In genomic region chr2:170747921-170748320, GRCh38 we compare ENCODE assay signal across 14 cellular contexts. TPM values are rescaled to one million over a fixed set of nuclear protein-coding genes. Genes with fewer than 3 reads are reported as not detected.
DNase-seq lines count a peak whose midpoint lies in the region; ATAC-seq and TF ChIP-seq lines count a peak whose summit lies in the region.
"Had no signal": no experiment of that assay in that cellular context is flagged by ENCODE, and none has a peak within 500 bp of the region (broad histone marks: within the 10 kb centered on the region; RNA-seq: fewer than 3 reads in every experiment).

No MANE protein-coding gene starts in this region.

- TF ChIP-seq CTCF in PC-3 (conservative IDR thresholded peaks at IDR 0.05; ENCODE audit: low read depth, low read length) (no peak), epithelial cell of esophagus (IDR thresholded peaks at IDR 0.05; ENCODE audit: insufficient read depth, low read depth, low read length, missing control alignments) (no peak), retinal pigment epithelial cell (conservative IDR thresholded peaks at IDR 0.05; ENCODE audit: low read depth, low read length) (no peak)

- BruUV-seq in PC-3 (replicated peaks; lab: Mats Ljungman, UMichigan): no TSS peak

- H3F3A ChIP-seq in PC-3 (ENCODE audit: low read length, unreplicated experiment): no peaks in the 10 kb centered on the region

- ATAC-seq in PC-3 (peak; percentile 94), HG02610 (IDR thresholded peaks at IDR 0.05; ENCODE audit: unreplicated experiment) (no peak)

- H4K20me1 ChIP-seq in PC-3 (ENCODE audit: low read length) (no peaks in the 10 kb centered on the region), Karpas-422 (ENCODE audit: insufficient read depth, low read depth, low read length) (no peaks in the 10 kb centered on the region)

- H3K9me2 ChIP-seq in PC-3 (replicated peaks; ENCODE audit: low read length) (no peaks in the 10 kb centered on the region), Karpas-422 (replicated peaks; ENCODE audit: insufficient read depth, low read length) (no peaks in the 10 kb centered on the region)

- H3K4me1 ChIP-seq in PC-3 (ENCODE audit: insufficient read depth, low read length) (peaks cover 6% of the 10 kb centered on the region), Karpas-422 (ENCODE audit: low read length) (no peaks in the 10 kb centered on the region)
- H3K4me1 ChIP-seq: spleen had no signal

- DNase-seq in H4 (ENCODE audit: low spot score): peak; percentile 93
- peak; percentile 76 for DNase-seq in PC-3
- DNase-seq in epithelial cell of esophagus (ENCODE audit: low read depth): peak; percentile 93
- peak; percentile 75 for DNase-seq in retinal pigment epithelial cell (ENCODE audit: low read depth)
- no peak for DNase-seq in NCI-H1694 treated with DMSO at 0.1 percent for 48 hours (lab: John Stamatoyannopoulos, UW)
- DNase-seq in Karpas-422: no peak
- DNase-seq: activated naive CD4-positive, alpha-beta T cell treated with anti-CD3 and anti-CD28 coated beads, Interleukin-2, amount 50 U/mL, for 16 hours; NCI-H1048; nephron progenitor cell; spleen had no signal

- POLR2A ChIA-PET in PC-3 (lab: Charles Lee; ENCODE audit: unreplicated experiment): no interaction called here

- H3K9ac ChIP-seq in PC-3 (ENCODE audit: low read length) (no peak overlapping the region), Karpas-422 (ENCODE audit: low read length) (no peak overlapping the region)

- H3K36me3 ChIP-seq in PC-3 (ENCODE audit: low read depth, low read length) (no peaks in the 10 kb centered on the region), Karpas-422 (ENCODE audit: insufficient read depth, low read length) (no peaks in the 10 kb centered on the region)
- H3K36me3 ChIP-seq: spleen, thoracic aorta had no signal

- H3K79me2 ChIP-seq in PC-3 (ENCODE audit: low read length) (no peaks in the 10 kb centered on the region), Karpas-422 (ENCODE audit: low read length) (no peaks in the 10 kb centered on the region)

- H3K9me3 ChIP-seq in PC-3 (ENCODE audit: low read length) (no peaks in the 10 kb centered on the region), Karpas-422 (ENCODE audit: low read length) (no peaks in the 10 kb centered on the region)
- H3K9me3 ChIP-seq: spleen, thoracic aorta had no signal

- H3K27ac ChIP-seq in PC-3 (ENCODE audit: low read length): no peak overlapping the region
- H3K27ac ChIP-seq in Karpas-422 (ENCODE audit: low read length): no peak overlapping the region
- H3K27ac ChIP-seq: HL-60, spleen, thoracic aorta had no signal

- H3K4me2 ChIP-seq in PC-3 (ENCODE audit: low read length) (peak overlapping the region; percentile 29; the same call in 1 of the 2 replicates), Karpas-422 (ENCODE audit: low read depth, low read length, poor library complexity, severe bottlenecking) (no peak overlapping the region)

- H2AFZ ChIP-seq in PC-3 (ENCODE audit: low read length) (peak overlapping the region; percentile 32; the same call in 1 of the 2 replicates), Karpas-422 (ENCODE audit: low read length) (no peak overlapping the region)

- H3K27me3 ChIP-seq in PC-3 (ENCODE audit: low read length) (no peaks in the 10 kb centered on the region), Karpas-422 (ENCODE audit: low read length) (no peaks in the 10 kb centered on the region)

- intact Hi-C loops in PC-3 (cut with micrococcal nuclease): no loop called here

- CTCF ChIA-PET in PC-3 (lab: Charles Lee): interaction anchor here (0.6 kb wide), 1 partner anchor 23 kb away, joined by 4 read pairs; no protein-coding TSS in a partner anchor

- H3K4me3 ChIP-seq in PC-3 (ENCODE audit: low read length): no peak overlapping the region
- H3K4me3 ChIP-seq in epithelial cell of esophagus (ENCODE audit: low read length): no peak overlapping the region
- H3K4me3 ChIP-seq in retinal pigment epithelial cell (ENCODE audit: low read length): no peak overlapping the region
- no peak overlapping the region for H3K4me3 ChIP-seq in Karpas-422 (ENCODE audit: low read length)
- H3K4me3 ChIP-seq: spleen, thoracic aorta had no signal

RNA-seq across cellular contexts. Expression of gene ERICH2, which starts 22.3 kb away (rescaled TPM):
- 0.68 and 1.1 TPM in 2 replicates for total RNA-seq in H4 (2014; rRNA removed; shearing (Covaris generic))
- 1.4 and 1.9 TPM in 2 replicates for total RNA-seq in PC-3 (2014; rRNA removed)
- not detected in 2 replicates for total RNA-seq in Karpas-422 (2014; rRNA removed; shearing (Covaris generic); ENCODE audit: low replicate concordance)
- total RNA-seq: activated CD8-positive, alpha-beta memory T cell treated with anti-CD3 and anti-CD28 coated beads for 36 hours; spleen; thoracic aorta had no signal

RNA-seq across cellular contexts. Expression of gene SP5, which starts 32.8 kb away (rescaled TPM):
- total RNA-seq in H4 (2014; rRNA removed; shearing (Covaris generic)): not detected in 2 replicates
- total RNA-seq in PC-3 (2014; rRNA removed): 0.47 and 4.8 TPM in 2 replicates
- total RNA-seq in Karpas-422 (2014; rRNA removed; shearing (Covaris generic); ENCODE audit: low replicate concordance): not detected in 2 replicates
- total RNA-seq: activated CD8-positive, alpha-beta memory T cell treated with anti-CD3 and anti-CD28 coated beads for 36 hours; spleen; thoracic aorta had no signal

Comparison
In these comparisons a context has a peak if more than half of its experiments do, and no peak if none do; other contexts are left out.
1. DNase-seq: peak in H4 (single experiment), PC-3 (single experiment), epithelial cell of esophagus (single experiment) and retinal pigment epithelial cell (single experiment); none in NCI-H1694 treated with DMSO at 0.1 percent for 48 hours (single experiment) and Karpas-422 (single experiment).